In the genomic region with DNA sequence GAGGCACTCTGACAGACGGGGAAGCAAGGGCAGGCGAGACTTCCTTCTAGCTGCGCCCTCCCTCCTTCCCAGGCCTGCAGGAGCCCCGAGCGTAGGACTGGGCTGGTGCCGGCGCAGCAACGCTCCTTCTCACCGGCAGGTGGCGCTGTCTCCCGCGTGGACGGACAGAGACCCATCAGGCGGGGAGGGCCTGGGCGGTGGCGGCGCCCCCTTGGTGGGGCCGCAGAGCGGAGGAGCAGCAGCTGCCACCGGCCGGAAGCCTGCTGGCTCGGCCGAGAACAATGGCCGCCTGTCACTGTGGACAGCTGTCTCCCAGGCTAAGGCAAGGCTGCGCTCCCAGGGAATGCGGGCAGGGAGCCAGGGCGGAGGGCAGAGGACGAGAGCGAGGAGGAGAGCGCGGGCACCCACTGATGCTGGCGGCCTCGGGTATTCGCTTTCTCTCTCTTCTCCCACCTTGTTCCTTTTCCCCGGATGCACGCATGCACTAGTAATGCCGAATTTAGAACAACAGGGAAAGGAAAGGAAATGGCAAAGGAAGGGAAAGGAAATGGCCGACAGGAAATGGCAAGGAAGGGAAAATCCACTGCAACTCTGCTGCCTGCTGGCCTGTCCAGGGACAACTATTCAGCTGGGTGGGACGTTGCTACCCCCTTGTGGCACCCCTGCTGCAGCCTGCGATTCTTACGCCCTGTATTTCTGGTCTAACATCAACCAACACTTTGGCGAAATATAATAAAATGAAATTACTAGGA, we compare ENCODE assay signal across 8 cellular contexts. TPM values are rescaled to one million over a fixed set of nuclear protein-coding genes. Genes with fewer than 3 reads are reported as not detected.
DNase-seq lines count a peak whose midpoint lies in the region; ATAC-seq, FAIRE-seq and TF ChIP-seq lines count a peak whose summit lies in the region.

No MANE protein-coding gene starts in this region.

- intact Hi-C loops in aorta (cut with DNase I): loop anchor here (1.0 to 10.0 kb wide), 7 partner anchors 71 to 271 kb away; a partner anchor contains a TSS

- H3K9me3 ChIP-seq in astrocyte (ENCODE audit: insufficient read depth, low read depth, low read length): no peaks in the 10 kb centered on the region
- no peaks in the 10 kb centered on the region for H3K9me3 ChIP-seq in hepatocyte (ENCODE audit: low read depth)
- H3K9me3 ChIP-seq in aorta (ENCODE audit: control insufficient read depth, low read length): no peaks in the 10 kb centered on the region

- ATAC-seq in HG02884 (IDR thresholded peaks at IDR 0.05; ENCODE audit: unreplicated experiment) (peak; percentile 65), aorta (ENCODE audit: low FRiP score) (peak; percentile 97)

- peaks cover 4% of the 10 kb centered on the region for H3K9me3 Mint-ChIP-seq in astrocyte (ENCODE audit: unreplicated experiment)

- peak overlapping the region; percentile 81 for H3K4me2 ChIP-seq in astrocyte (ENCODE audit: low read length)
- peak overlapping the region; percentile 79 for H3K4me2 ChIP-seq in hepatocyte

- FAIRE-seq in astrocyte (lab: Jason Lieb, UNC): peak; percentile 62

- H3K4me1 ChIP-seq in astrocyte (ENCODE audit: insufficient read depth, low read length): peaks cover 35% of the 10 kb centered on the region
- H3K4me1 ChIP-seq in hepatocyte (ENCODE audit: insufficient read depth): peaks cover 8% of the 10 kb centered on the region
- no peaks in the 10 kb centered on the region for H3K4me1 ChIP-seq in aorta (ENCODE audit: control insufficient read depth in 1 of 2, insufficient read depth in 2 of 2, low read length in 2 of 2)

- H4K20me1 ChIP-seq in astrocyte (ENCODE audit: insufficient read depth, low read length) (no peaks in the 10 kb centered on the region), hepatocyte (ENCODE audit: insufficient read depth, poor library complexity, severe bottlenecking) (no peaks in the 10 kb centered on the region)

- peak; percentile 93 for DNase-seq in GM12865 (ENCODE audit: low read depth)
- DNase-seq in NCI-H1694 treated with DMSO at 0.1 percent for 48 hours (lab: John Stamatoyannopoulos, UW): peak; percentile 69
- DNase-seq in T-helper 22 cell (ENCODE audit: low read depth): peak; percentile 67
- DNase-seq in astrocyte (ENCODE audit: low read depth): peak; percentile 75
- DNase-seq in hepatocyte (ENCODE audit: low spot score): peak; percentile 94
- peak; percentile 76 for DNase-seq in renal cortical epithelial cell (ENCODE audit: low read depth)
- DNase-seq in aorta: peak; percentile 97 to 99

- H3K9ac ChIP-seq in astrocyte (ENCODE audit: low read length): peak overlapping the region; percentile 81

- H3K36me3 ChIP-seq in astrocyte (ENCODE audit: insufficient read depth, low read length) (no peaks in the 10 kb centered on the region), hepatocyte (replicated peaks; ENCODE audit: insufficient read depth, low read depth) (no peaks in the 10 kb centered on the region), aorta (ENCODE audit: control insufficient read depth in 1 of 2, insufficient read depth in 2 of 2, low read length in 1 of 2) (no peaks in the 10 kb centered on the region)

- H3K79me2 ChIP-seq in astrocyte (ENCODE audit: insufficient read depth, low read length): peaks cover 12% of the 10 kb centered on the region
- peaks cover 5% of the 10 kb centered on the region for H3K79me2 ChIP-seq in hepatocyte

- H3K36me3 Mint-ChIP-seq in astrocyte (ENCODE audit: low read depth, unreplicated experiment): peaks cover 8% of the 10 kb centered on the region

- H3K4me1 Mint-ChIP-seq in astrocyte (ENCODE audit: low read depth, unreplicated experiment): peaks cover 28% of the 10 kb centered on the region

- TF ChIP-seq CTCF in GM12865 (IDR thresholded peaks at IDR 0.05; ENCODE audit: insufficient read depth, low read depth, low read length, missing control alignments): peak; percentile 99
- peak; percentile 97 for TF ChIP-seq CTCF in astrocyte (IDR thresholded peaks at IDR 0.05; ENCODE audit: insufficient read depth, low read depth, low read length)
- TF ChIP-seq CTCF in hepatocyte (IDR thresholded peaks at IDR 0.05; ENCODE audit: poor library complexity): peak; percentile 100

- H3K4me3 Mint-ChIP-seq in astrocyte (ENCODE audit: unreplicated experiment): peak overlapping the region; percentile 85

- H2AFZ ChIP-seq in astrocyte (ENCODE audit: low read depth, low read length) (peak overlapping the region; percentile 69), hepatocyte (peak overlapping the region; percentile 81)

- no peaks in the 10 kb centered on the region for H3K27me3 Mint-ChIP-seq in astrocyte (ENCODE audit: low read depth, unreplicated experiment)

- no peaks in the 10 kb centered on the region for H3K9me2 ChIP-seq in hepatocyte (replicated peaks; ENCODE audit: insufficient read depth)

- no peaks in the 10 kb centered on the region for H3K27me3 ChIP-seq in astrocyte (ENCODE audit: insufficient read depth, low read length)
- no peaks in the 10 kb centered on the region for H3K27me3 ChIP-seq in hepatocyte
- H3K27me3 ChIP-seq in aorta (ENCODE audit: control insufficient read depth in 1 of 2, insufficient read depth in 2 of 2, low read length in 1 of 2): no peaks in the 10 kb centered on the region

- H3K27ac ChIP-seq in astrocyte (ENCODE audit: low read depth, low read length) (peak overlapping the region; percentile 79), hepatocyte (peak overlapping the region; percentile 97), aorta (ENCODE audit: low read depth in 1 of 2, low read length in 2 of 2) (peak overlapping the region in 1 of 2 donors; percentile 97)

- 2% methylated on average over 40 of the region's 42 CpGs for WGBS in hepatocyte (ENCODE audit: low lambda C conversion rate, missing lambda C conversion rate)
- WGBS in aorta, 2 donors: 0 to 1% methylated on average over 42 of the region's 42 CpGs

- peak overlapping the region; percentile 94 for H3K27ac Mint-ChIP-seq in astrocyte (ENCODE audit: unreplicated experiment)

- H3K4me3 ChIP-seq in GM12865 (ENCODE audit: low read depth, low read length) (peak overlapping the region; percentile 69), astrocyte (ENCODE audit: insufficient read depth, low read depth, low read length) (peak overlapping the region; percentile 49), hepatocyte (peak overlapping the region; percentile 22), aorta (ENCODE audit: low read length in 2 of 2) (peak overlapping the region in 1 of 2 donors; percentile 57)

RNA-seq across cellular contexts. Expression of a gene that starts 14.4 kb away (rescaled TPM):
- total RNA-seq in astrocyte: 24.2 and 27.9 TPM in 2 replicates
- 13.7 and 17.8 TPM in 2 replicates for total RNA-seq in hepatocyte
- polyA plus RNA-seq in hepatocyte: 14.7 and 16.1 TPM in 2 replicates
- total RNA-seq in renal cortical epithelial cell: 18.9 and 30.3 TPM in 2 replicates
- 10 to 100 TPM; 50.3 to 65.1 TPM for total RNA-seq in aorta
- polyA plus RNA-seq in aorta: 10 to 100 TPM in 1 of 2 donors, 1 to 10 TPM in 1; 5.9 to 13.8 TPM

RNA-seq across cellular contexts. Expression of a gene that starts 44.3 kb away (rescaled TPM):
- total RNA-seq in astrocyte (27.5 and 37.3 TPM in 2 replicates), hepatocyte (23.5 and 26.6 TPM in 2 replicates), renal cortical epithelial cell (11.8 and 30.5 TPM in 2 replicates), aorta (10 to 100 TPM; 24.8 to 37.2 TPM)
- polyA plus RNA-seq in hepatocyte (30.8 and 45.6 TPM in 2 replicates), aorta (10 to 100 TPM in 1 of 2 donors, 1 to 10 TPM in 1; 7.4 to 18.2 TPM)
